Comparison of ENCODE assay signal across 8 cellular contexts in genomic region chr17:75897076-75898019, GRCh38. TPM values are rescaled to one million over a fixed set of nuclear protein-coding genes. Genes with fewer than 3 reads are reported as not detected.
A peak's percentile ranks its signal among the peaks of the same experiment; 100 is the strongest.
DNase-seq lines count a peak whose midpoint lies in the region; ATAC-seq, FAIRE-seq and TF ChIP-seq lines count a peak whose summit lies in the region.

No MANE protein-coding gene starts in this region.

- no peak overlapping the region for H3K23ac ChIP-seq in H1 (ENCODE audit: insufficient read length)

- no peak for TF ChIP-seq EP300 in H1 (IDR thresholded peaks at IDR 0.05; ENCODE audit: borderline replicate concordance in 1 of 2, low read depth in 2 of 2, low read length in 2 of 2)

- no peak overlapping the region for H3K18ac ChIP-seq in H1 (ENCODE audit: extremely low read depth, low read length)

- H3K56ac ChIP-seq in H1 (replicated peaks; ENCODE audit: insufficient read length, low read depth, low read length) = peak overlapping the region; percentile 55

- CTCF ChIA-PET in CD4-positive, alpha-beta T cell (lab: Charles Lee) = interaction anchor here (0.7 to 2.1 kb wide), 15 partner anchors 8 to 144 kb away, joined by 3 to 50 read pairs (median 5); partner anchors contain the start of genes MRPL38, TRIM47, UNK and WBP2
- CTCF ChIA-PET in H1 (lab: Charles Lee; ENCODE audit: partially characterized antibody) = interaction anchor here (0.8 to 51.3 kb wide), 16 partner anchors 9 to 515 kb away, joined by 3 to 885 read pairs (median 4); partner anchors contain the start of gene CDK3

- H3K14ac ChIP-seq in H1 (ENCODE audit: insufficient read length) = no peak overlapping the region

- H3K27ac Mint-ChIP-seq in CD4-positive, alpha-beta T cell = peak overlapping the region; percentile 78

- H3K79me1 ChIP-seq in H1 (ENCODE audit: low read depth, low read length) = peaks cover 3% of the 10 kb centered on the region; the same call in 1 of the 2 replicates

- no peak overlapping the region for H2BK20ac ChIP-seq in H1 (ENCODE audit: low read length)

- H4K20me1 ChIP-seq in H1 (replicated peaks in 1 of 2; ENCODE audit: control insufficient read depth in 1 of 2, insufficient read depth in 2 of 2, low read length in 2 of 2) (peaks cover 2 to 11% of the 10 kb centered on the region in 2 experiments), osteoblast (ENCODE audit: insufficient read depth, low read length) (peaks cover 7% of the 10 kb centered on the region)

- no peak for ATAC-seq in CD4-positive, alpha-beta T cell (ENCODE audit: poor library complexity)
- ATAC-seq in HG03457 (IDR thresholded peaks at IDR 0.05; ENCODE audit: unreplicated experiment) (no peak), GM19351 (IDR thresholded peaks at IDR 0.05; ENCODE audit: unreplicated experiment) (no peak), HG03280 (IDR thresholded peaks at IDR 0.05; ENCODE audit: unreplicated experiment) (no peak)

- H2AK5ac ChIP-seq in H1 (ENCODE audit: low read depth, low read length) = no peak overlapping the region

- H3K36me3 Mint-ChIP-seq in CD4-positive, alpha-beta T cell (ENCODE audit: low read depth) = peaks cover 48% of the 10 kb centered on the region

- 45% methylated on average over 36 of the region's 45 CpGs; no CpG with 5 or more reads in 1 of the 2 experiments for WGBS in H1 (ENCODE audit: extremely low coverage in 1 of 2, insufficient coverage in 1 of 2, insufficient read length in 1 of 2, insufficient replicate concordance in 2 of 2, low coverage in 1 of 2, low lambda C conversion rate in 2 of 2, missing lambda C conversion rate in 1 of 2), 2 experiments

- no peak overlapping the region for H3K4ac ChIP-seq in H1 (replicated peaks; ENCODE audit: insufficient read length, low read depth, low read length)

- DNase-seq in CD4-positive, alpha-beta T cell = no peak
- DNase-seq in MG63 (no peak), H1 (ENCODE audit: low read depth in 1 of 2, low spot score in 2 of 2) (no peak), osteoblast (ENCODE audit: insufficient read length, low spot score, missing footprints) (no peak), NCI-H2171 (lab: John Stamatoyannopoulos, UW) (no peak)

- intact Hi-C loops in CD4-positive, alpha-beta T cell (cut with DNase I, micrococcal nuclease) = loop anchor here (2.0 kb wide), 2 partner anchors 21 to 115 kb away; no protein-coding TSS in a partner anchor

- H3K36me3 ChIP-seq in MG63 = peaks cover 73% of the 10 kb centered on the region
- peaks cover 5 to 35% (median 24%) of the 10 kb centered on the region in 4 experiments; a peak in 7 of 8 replicates for H3K36me3 ChIP-seq in H1 (ENCODE audit: control insufficient read depth in 2 of 4, insufficient read depth in 4 of 4, low read length in 3 of 4)
- peaks cover 39% of the 10 kb centered on the region for H3K36me3 ChIP-seq in osteoblast (ENCODE audit: insufficient read depth, low read length)

- TF ChIP-seq POLR2A in H1 (IDR thresholded peaks at IDR 0.05; ENCODE audit: control extremely low read depth in 1 of 2, low read depth in 2 of 2, low read length in 2 of 2) = no peak

- no peak for FAIRE-seq in H1 (lab: Jason Lieb, UNC)

- peaks cover 0 to 18% of the 10 kb centered on the region in 2 experiments; a peak in 1 of 4 replicates for H3K79me2 ChIP-seq in H1 (ENCODE audit: control insufficient read depth in 1 of 2, insufficient read depth in 2 of 2, low read length in 2 of 2)
- peaks cover 19% of the 10 kb centered on the region for H3K79me2 ChIP-seq in osteoblast (ENCODE audit: insufficient read depth, low read length)

- H3K4me3 Mint-ChIP-seq in CD4-positive, alpha-beta T cell = peak overlapping the region; percentile 88

- peak overlapping the region in 2 of 4 experiments; percentile 45 to 91; a peak in 2 of 7 replicates for H3K9ac ChIP-seq in H1 (replicated peaks in 1 of 4; ENCODE audit: extremely low read depth in 1 of 4, low read depth in 3 of 4, low read length in 3 of 4)

- H3K27me3 Mint-ChIP-seq in CD4-positive, alpha-beta T cell = no peaks in the 10 kb centered on the region

- H2BK120ac ChIP-seq in H1 (replicated peaks; ENCODE audit: low read depth, low read length) = no peak overlapping the region

- POLR2A ChIA-PET in CD4-positive, alpha-beta T cell (lab: Charles Lee) = interaction anchor here (0.6 to 3.5 kb wide), 21 partner anchors 8 to 368 kb away, joined by 3 to 74 read pairs (median 6); partner anchors contain the start of genes ACOX1, GALK1, TEN1 and TRIM47
- POLR2A ChIA-PET in H1 (lab: Charles Lee; ENCODE audit: partially characterized antibody) = interaction anchor here (0.6 to 12.1 kb wide), 21 partner anchors 7 to 184 kb away, joined by 3 to 143 read pairs (median 5); partner anchors contain the start of genes CDK3, FBF1, MRPL38 and TRIM47

- H2AFZ ChIP-seq in H1 (ENCODE audit: low read length) (no peak overlapping the region), osteoblast (ENCODE audit: low read length) (peak overlapping the region; percentile 62)

- H3K4me3 ChIP-seq in MG63 (peak overlapping the region; percentile 92), H1 (ENCODE audit: extremely low read depth in 1 of 4, insufficient read depth in 2 of 4, low read depth in 3 of 4, low read length in 4 of 4) (peak overlapping the region; percentile 58 to 96 (median 80)), osteoblast (ENCODE audit: insufficient read depth, low read length) (peak overlapping the region; percentile 82)

- peak overlapping the region; percentile 86 for H4K8ac ChIP-seq in H1 (ENCODE audit: extremely low read depth, insufficient read depth, low read length)

- TF ChIP-seq CTCF in CD4-positive, alpha-beta T cell (IDR thresholded peaks at IDR 0.05) = no peak
- TF ChIP-seq CTCF in H1 (IDR thresholded peaks at IDR 0.05; ENCODE audit: control extremely low read depth in 1 of 3, insufficient read depth in 1 of 3, low read depth in 1 of 3, low read length in 3 of 3) (no peak), osteoblast (IDR thresholded peaks at IDR 0.05; ENCODE audit: extremely low read depth, low read depth, low read length) (no peak)

- H3K27ac ChIP-seq in CD4-positive, alpha-beta T cell (ENCODE audit: low read depth, low read length) = no peak overlapping the region
- H3K27ac ChIP-seq in H1 (ENCODE audit: low read depth, low read length) = 0 out of 2 replicates have a peak overlapping the region, but pooled peaks have one; percentile 38
- H3K27ac ChIP-seq in osteoblast (ENCODE audit: low read depth, low read length) = no peak overlapping the region

- H3K9me3 ChIP-seq in CD4-positive, alpha-beta T cell (ENCODE audit: control insufficient read depth, low read length) = no peaks in the 10 kb centered on the region
- H3K9me3 ChIP-seq in MG63 = no peaks in the 10 kb centered on the region
- no peaks in the 10 kb centered on the region for H3K9me3 ChIP-seq in H1 (ENCODE audit: insufficient read depth in 2 of 2, low read depth in 1 of 2, low read length in 1 of 2)
- H3K9me3 ChIP-seq in osteoblast (ENCODE audit: low read depth, low read length) = no peaks in the 10 kb centered on the region

- H2BK12ac ChIP-seq in H1 (ENCODE audit: low read depth, low read length) = 0 out of 2 replicates have a peak overlapping the region, but pooled peaks have one; percentile 17

- H3K27me3 ChIP-seq in CD4-positive, alpha-beta T cell (ENCODE audit: control insufficient read depth, insufficient read depth, low read length) = no peaks in the 10 kb centered on the region
- H3K27me3 ChIP-seq in MG63 (no peaks in the 10 kb centered on the region), H1 (replicated peaks in 1 of 4; ENCODE audit: control insufficient read depth in 3 of 4, extremely low read depth in 1 of 4, insufficient read depth in 3 of 4, low read length in 3 of 4) (no peaks in the 10 kb centered on the region), osteoblast (ENCODE audit: insufficient read depth, low read length) (no peaks in the 10 kb centered on the region)

- H2BK15ac ChIP-seq in H1 (ENCODE audit: low read length) = no peak overlapping the region

- H3K4me2 ChIP-seq in H1 (ENCODE audit: insufficient read depth in 1 of 2, low read depth in 2 of 2, low read length in 2 of 2) (peak overlapping the region; percentile 56 to 95), osteoblast (ENCODE audit: insufficient read depth, low read length) (peak overlapping the region; percentile 83)

- no peak for TF ChIP-seq RAD21 in H1 (IDR thresholded peaks at IDR 0.05 in 1 of 2, conservative IDR thresholded peaks at IDR 0.05 in 1 of 2; ENCODE audit: low read depth in 2 of 2, low read length in 2 of 2)

- H3K4me1 ChIP-seq in H1 (replicated peaks in 1 of 4; ENCODE audit: control insufficient read depth in 3 of 4, insufficient read depth in 4 of 4, low read length in 3 of 4) (peaks cover 4 to 25% (median 13%) of the 10 kb centered on the region in 4 experiments), osteoblast (ENCODE audit: insufficient read depth, low read length) (peaks cover 6% of the 10 kb centered on the region)

- H4K5ac ChIP-seq in H1 (ENCODE audit: insufficient read length, low read depth, low read length) = peak overlapping the region; percentile 73

- H3K9me3 Mint-ChIP-seq in CD4-positive, alpha-beta T cell = no peaks in the 10 kb centered on the region

- peak overlapping the region; percentile 62 for H4K91ac ChIP-seq in H1 (replicated peaks; ENCODE audit: insufficient read length, low read length)

- H3K4me1 Mint-ChIP-seq in CD4-positive, alpha-beta T cell (ENCODE audit: low read depth) = peaks cover 25% of the 10 kb centered on the region

- H3K23me2 ChIP-seq in H1 (ENCODE audit: low read depth, low read length) = peaks cover 8% of the 10 kb centered on the region

- H2BK5ac ChIP-seq in H1 (ENCODE audit: low read depth, low read length) = no peak overlapping the region; the same call in 1 of the 2 replicates

RNA-seq across cellular contexts. Expression of gene TRIM65, which starts 0.6 kb away (rescaled TPM):
- total RNA-seq in CD4-positive, alpha-beta T cell = 10 to 100 TPM in 1 of 2 experiments, 1 to 10 TPM in 1; 9.9 to 11.7 TPM
- 27.6 and 49.4 TPM in 2 replicates for total RNA-seq in MG63 (2014; rRNA removed; shearing (Covaris generic); ENCODE audit: low replicate concordance)
- 47.7 and 48.6 TPM in 2 replicates for total RNA-seq in H1 (2021; fragmentation: NEBNext Ultra II Directional; extraction: Animal tissue kit (Norgen Biotek cat#: 25700))
- polyA plus RNA-seq in H1 (2011; rRNA removed) = 21.2 and 25.6 TPM in 2 replicates
- polyA plus RNA-seq in H1 (2011; cell fraction: cytosol; rRNA removed) = 24.5 TPM
- 26.6 TPM for polyA plus RNA-seq in H1 (2011; cell fraction: nucleus; rRNA removed)
- polyA plus RNA-seq in H1 (2012, experiment 1 of 2) = 30.2 to 35.1 TPM (median 31.2 TPM) in 4 replicates
- polyA plus RNA-seq in H1 (2012, experiment 2 of 2) = 28.8 TPM
- 23.2 TPM for polyA plus RNA-seq in H1 (2013, experiment 1 of 2)
- polyA plus RNA-seq in H1 (2013, experiment 2 of 2) = 22.1 TPM
- 9.4 and 9.6 TPM in 2 replicates for polyA minus RNA-seq in H1 (2011; rRNA and poly(A)+ RNA removed)
- polyA minus RNA-seq in H1 (2011; cell fraction: cytosol; rRNA and poly(A)+ RNA removed) = 17.1 TPM
- polyA minus RNA-seq in H1 (2011; cell fraction: nucleus; rRNA and poly(A)+ RNA removed) = 16.2 TPM
- total RNA-seq in osteoblast = 22.8 and 23.3 TPM in 2 replicates

RNA-seq across cellular contexts. Expression of gene MRPL38, which starts 7.3 kb away (rescaled TPM):
- 100 to 1,000 TPM; 146 to 147 TPM for total RNA-seq in CD4-positive, alpha-beta T cell
- 75.8 and 100 TPM in 2 replicates for total RNA-seq in MG63 (2014; rRNA removed; shearing (Covaris generic); ENCODE audit: low replicate concordance)
- 125 and 132 TPM in 2 replicates for total RNA-seq in H1 (2021; fragmentation: NEBNext Ultra II Directional; extraction: Animal tissue kit (Norgen Biotek cat#: 25700))
- 78.4 and 138 TPM in 2 replicates for polyA plus RNA-seq in H1 (2011; rRNA removed)
- 67.5 TPM for polyA plus RNA-seq in H1 (2011; cell fraction: cytosol; rRNA removed)
- 231 TPM for polyA plus RNA-seq in H1 (2011; cell fraction: nucleus; rRNA removed)
- polyA plus RNA-seq in H1 (2012, experiment 1 of 2) = 52.3 to 79.2 TPM (median 70.2 TPM) in 4 replicates
- 69.1 TPM for polyA plus RNA-seq in H1 (2012, experiment 2 of 2)
- polyA plus RNA-seq in H1 (2013, experiment 1 of 2) = 75.5 TPM
- 69.0 TPM for polyA plus RNA-seq in H1 (2013, experiment 2 of 2)
- polyA minus RNA-seq in H1 (2011; rRNA and poly(A)+ RNA removed) = 33.2 and 44.3 TPM in 2 replicates
- polyA minus RNA-seq in H1 (2011; cell fraction: cytosol; rRNA and poly(A)+ RNA removed) = 53.9 TPM
- 66.2 TPM for polyA minus RNA-seq in H1 (2011; cell fraction: nucleus; rRNA and poly(A)+ RNA removed)
- total RNA-seq in osteoblast = 36.6 and 37.1 TPM in 2 replicates

RNA-seq across cellular contexts. Expression of gene TRIM47, which starts 19.0 kb away (rescaled TPM):
- 1 to 10 TPM; 2.3 to 2.8 TPM for total RNA-seq in CD4-positive, alpha-beta T cell
- 40.4 and 54.2 TPM in 2 replicates for total RNA-seq in MG63 (2014; rRNA removed; shearing (Covaris generic); ENCODE audit: low replicate concordance)
- 5.1 and 6.4 TPM in 2 replicates for total RNA-seq in H1 (2021; fragmentation: NEBNext Ultra II Directional; extraction: Animal tissue kit (Norgen Biotek cat#: 25700))
- 6.3 and 11.6 TPM in 2 replicates for polyA plus RNA-seq in H1 (2011; rRNA removed)
- 6.2 TPM for polyA plus RNA-seq in H1 (2011; cell fraction: cytosol; rRNA removed)
- polyA plus RNA-seq in H1 (2011; cell fraction: nucleus; rRNA removed) = 12.1 TPM
- 5.0 to 8.3 TPM (median 5.5 TPM) in 4 replicates for polyA plus RNA-seq in H1 (2012, experiment 1 of 2)
- 5.4 TPM for polyA plus RNA-seq in H1 (2012, experiment 2 of 2)
- 5.7 TPM for polyA plus RNA-seq in H1 (2013, experiment 1 of 2)
- 6.1 TPM for polyA plus RNA-seq in H1 (2013, experiment 2 of 2)
- polyA minus RNA-seq in H1 (2011; rRNA and poly(A)+ RNA removed) = 2.6 and 3.7 TPM in 2 replicates
- polyA minus RNA-seq in H1 (2011; cell fraction: cytosol; rRNA and poly(A)+ RNA removed) = 5.0 TPM
- polyA minus RNA-seq in H1 (2011; cell fraction: nucleus; rRNA and poly(A)+ RNA removed) = 6.2 TPM
- 21.7 and 22.4 TPM in 2 replicates for total RNA-seq in osteoblast

RNA-seq across cellular contexts. Expression of gene WBP2, which starts 42.2 kb away (rescaled TPM):
- 100 to 1,000 TPM in 1 of 2 experiments, 10 to 100 TPM in 1; 98.5 to 114 TPM for total RNA-seq in CD4-positive, alpha-beta T cell
- 6.6 and 7.9 TPM in 2 replicates for total RNA-seq in MG63 (2014; rRNA removed; shearing (Covaris generic); ENCODE audit: low replicate concordance)
- total RNA-seq in H1 (2021; fragmentation: NEBNext Ultra II Directional; extraction: Animal tissue kit (Norgen Biotek cat#: 25700)) = 61.8 and 71.2 TPM in 2 replicates
- 48.2 and 72.0 TPM in 2 replicates for polyA plus RNA-seq in H1 (2011; rRNA removed)
- 19.9 TPM for polyA plus RNA-seq in H1 (2011; cell fraction: cytosol; rRNA removed)
- 66.9 TPM for polyA plus RNA-seq in H1 (2011; cell fraction: nucleus; rRNA removed)
- 66.8 to 74.2 TPM (median 69.2 TPM) in 4 replicates for polyA plus RNA-seq in H1 (2012, experiment 1 of 2)
- 67.1 TPM for polyA plus RNA-seq in H1 (2012, experiment 2 of 2)
- polyA plus RNA-seq in H1 (2013, experiment 1 of 2) = 61.6 TPM
- polyA plus RNA-seq in H1 (2013, experiment 2 of 2) = 60.1 TPM
- 29.7 and 44.3 TPM in 2 replicates for polyA minus RNA-seq in H1 (2011; rRNA and poly(A)+ RNA removed)
- 31.1 TPM for polyA minus RNA-seq in H1 (2011; cell fraction: cytosol; rRNA and poly(A)+ RNA removed)
- polyA minus RNA-seq in H1 (2011; cell fraction: nucleus; rRNA and poly(A)+ RNA removed) = 30.8 TPM
- total RNA-seq in osteoblast = 31.1 and 38.3 TPM in 2 replicates

RNA-seq across cellular contexts. Expression of gene FBF1, which starts 43.5 kb away (rescaled TPM):
- 10 to 100 TPM; 21.2 to 23.9 TPM for total RNA-seq in CD4-positive, alpha-beta T cell
- 13.4 and 15.2 TPM in 2 replicates for total RNA-seq in MG63 (2014; rRNA removed; shearing (Covaris generic); ENCODE audit: low replicate concordance)
- total RNA-seq in H1 (2021; fragmentation: NEBNext Ultra II Directional; extraction: Animal tissue kit (Norgen Biotek cat#: 25700)) = 13.1 and 13.8 TPM in 2 replicates
- polyA plus RNA-seq in H1 (2011; rRNA removed) = 8.1 and 12.5 TPM in 2 replicates
- polyA plus RNA-seq in H1 (2011; cell fraction: cytosol; rRNA removed) = 12.0 TPM
- 68.3 TPM for polyA plus RNA-seq in H1 (2011; cell fraction: nucleus; rRNA removed)
- 5.6 to 12.5 TPM (median 10.6 TPM) in 4 replicates for polyA plus RNA-seq in H1 (2012, experiment 1 of 2)
- 4.3 TPM for polyA plus RNA-seq in H1 (2012, experiment 2 of 2)
- 4.9 TPM for polyA plus RNA-seq in H1 (2013, experiment 1 of 2)
- polyA plus RNA-seq in H1 (2013, experiment 2 of 2) = 4.5 TPM
- 6.9 and 8.7 TPM in 2 replicates for polyA minus RNA-seq in H1 (2011; rRNA and poly(A)+ RNA removed)
- 9.8 TPM for polyA minus RNA-seq in H1 (2011; cell fraction: cytosol; rRNA and poly(A)+ RNA removed)
- polyA minus RNA-seq in H1 (2011; cell fraction: nucleus; rRNA and poly(A)+ RNA removed) = 27.4 TPM
- total RNA-seq in osteoblast = 14.1 and 17.1 TPM in 2 replicates
